In the genomic region with DNA sequence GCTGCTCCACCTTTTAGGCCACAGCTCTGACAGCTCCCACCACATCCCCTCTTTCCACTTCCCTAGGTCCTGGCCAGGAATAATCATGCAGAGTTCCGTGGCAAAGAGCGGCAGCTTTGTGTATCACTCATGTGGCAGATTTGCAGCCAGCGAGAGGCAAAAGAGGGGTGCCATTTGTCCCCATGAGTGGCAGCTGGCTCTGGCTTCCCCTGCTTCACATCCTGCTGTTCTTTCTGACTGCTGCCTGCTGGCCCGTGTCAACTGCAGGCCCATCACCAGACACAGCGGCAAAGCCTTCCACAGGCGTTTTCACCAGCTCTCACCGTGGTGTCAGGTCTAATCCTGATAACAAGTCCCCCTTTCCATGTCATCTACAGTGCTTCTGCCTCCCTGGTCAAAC, we compare ENCODE assay signal across 26 cellular contexts.
"Had no signal": no experiment of that assay in that cellular context is flagged by ENCODE, and none has a peak within 500 bp of the region (broad histone marks: within the 10 kb centered on the region; RNA-seq: fewer than 3 reads in every experiment).

No MANE protein-coding gene starts in this region.

- H3K4me3 Mint-ChIP-seq: activated CD4-positive, alpha-beta memory T cell treated with anti-CD3 and anti-CD28 coated beads for 36 hours; activated CD4-positive, alpha-beta T cell treated with anti-CD3 and anti-CD28 coated beads, Interleukin-2, amount 10 ng/mL, durations not matched to agents 7 days and 5 days; activated naive CD8-positive, alpha-beta T cell treated with anti-CD3 and anti-CD28 coated beads, Interleukin-2, amount 10 ng/mL, durations not matched to agents 7 days and 5 days; activated T-helper 17 cell treated with anti-CD3 and anti-CD28 coated beads, Interleukin-2, amount 50 U/mL, for 72 hours had no signal

- H3K9me3 ChIP-seq: adrenal gland, SJCRH30, SK-N-SH had no signal

- H3K36me3 Mint-ChIP-seq: activated CD4-positive, alpha-beta memory T cell treated with anti-CD3 and anti-CD28 coated beads for 36 hours; activated naive CD8-positive, alpha-beta T cell treated with anti-CD3 and anti-CD28 coated beads, Interleukin-2, amount 10 ng/mL, durations not matched to agents 7 days and 5 days had no signal

- H3K4me3 ChIP-seq: adrenal gland, SJCRH30 had no signal

- H3K9ac ChIP-seq: KMS-11, SK-N-SH had no signal

- H3K27me3 Mint-ChIP-seq: activated CD4-positive, alpha-beta memory T cell treated with anti-CD3 and anti-CD28 coated beads for 36 hours; activated CD4-positive, alpha-beta T cell treated with anti-CD3 and anti-CD28 coated beads, Interleukin-2, amount 10 ng/mL, durations not matched to agents 7 days and 5 days; activated naive CD8-positive, alpha-beta T cell treated with anti-CD3 and anti-CD28 coated beads, Interleukin-2, amount 10 ng/mL, durations not matched to agents 7 days and 5 days; activated T-helper 17 cell treated with anti-CD3 and anti-CD28 coated beads, Interleukin-2, amount 50 U/mL, for 72 hours had no signal

- H3K27ac Mint-ChIP-seq: activated CD4-positive, alpha-beta memory T cell treated with anti-CD3 and anti-CD28 coated beads for 36 hours; activated CD4-positive, alpha-beta T cell treated with anti-CD3 and anti-CD28 coated beads, Interleukin-2, amount 10 ng/mL, durations not matched to agents 7 days and 5 days; activated naive CD8-positive, alpha-beta T cell treated with anti-CD3 and anti-CD28 coated beads, Interleukin-2, amount 10 ng/mL, durations not matched to agents 7 days and 5 days; activated T-helper 17 cell treated with anti-CD3 and anti-CD28 coated beads, Interleukin-2, amount 50 U/mL, for 72 hours had no signal

- H3K27me3 ChIP-seq: adrenal gland, SJCRH30 had no signal

- H3K4me1 ChIP-seq: adrenal gland, SJCRH30 had no signal

- H3K27ac ChIP-seq: adrenal gland, KMS-11, SJCRH30 had no signal

- H3K4me1 Mint-ChIP-seq: activated CD4-positive, alpha-beta T cell treated with anti-CD3 and anti-CD28 coated beads, Interleukin-2, amount 10 ng/mL, durations not matched to agents 7 days and 5 days; activated naive CD8-positive, alpha-beta T cell treated with anti-CD3 and anti-CD28 coated beads, Interleukin-2, amount 10 ng/mL, durations not matched to agents 7 days and 5 days; activated T-helper 17 cell treated with anti-CD3 and anti-CD28 coated beads, Interleukin-2, amount 50 U/mL, for 72 hours had no signal

- H3K4me2 ChIP-seq: KMS-11, SK-N-SH had no signal

- ATAC-seq: activated T-helper 17 cell treated with anti-CD3 and anti-CD28 coated beads, Interleukin-2, amount 50 U/mL, for 72 hours; Panc1; Right ventricle myocardium inferior had no signal

- H3K9me3 Mint-ChIP-seq: activated CD4-positive, alpha-beta memory T cell treated with anti-CD3 and anti-CD28 coated beads for 36 hours; activated CD4-positive, alpha-beta T cell treated with anti-CD3 and anti-CD28 coated beads, Interleukin-2, amount 10 ng/mL, durations not matched to agents 7 days and 5 days; activated naive CD8-positive, alpha-beta T cell treated with anti-CD3 and anti-CD28 coated beads, Interleukin-2, amount 10 ng/mL, durations not matched to agents 7 days and 5 days; activated T-helper 17 cell treated with anti-CD3 and anti-CD28 coated beads, Interleukin-2, amount 50 U/mL, for 72 hours had no signal

- H3K36me3 ChIP-seq: adrenal gland, SJCRH30 had no signal

- DNase-seq: activated CD4-positive, alpha-beta memory T cell treated with anti-CD3 and anti-CD28 coated beads for 36 hours; activated CD4-positive, alpha-beta T cell treated with anti-CD3 and anti-CD28 coated beads, Interleukin-2, amount 10 ng/mL, durations not matched to agents 7 days and 5 days; activated CD4-positive, CD25-positive, alpha-beta regulatory T cell; activated CD8-positive, alpha-beta memory T cell treated with anti-CD3 and anti-CD28 coated beads for 24 hours; activated naive CD4-positive, alpha-beta T cell treated with anti-CD3 and anti-CD28 coated beads, Interleukin-2, amount 50 U/mL, for 16 hours; activated naive CD8-positive, alpha-beta T cell treated with anti-CD3 and anti-CD28 coated beads, Interleukin-2, amount 10 ng/mL, durations not matched to agents 7 days and 5 days; activated T-cell treated with anti-CD3 and anti-CD28 coated beads for 4 hours; activated T-cell treated with anti-CD3 and anti-CD28 coated beads, Interleukin-2, amount 50 U/mL, for 48 hours; adrenal gland; MV-4-11; NCI-H1092 treated with DMSO at 0.1 percent for 48 hours; NCI-H1417 treated with DMSO at 0.1 percent for 48 hours; NCI-H187; NCI-H2081; NCI-H510A treated with DMSO at 0.1 percent for 48 hours; NCI-H69; NK-92 treated with Interleukin-12 subunit alpha and Interleukin-12 subunit beta, amount 100 ng/mL, for 24 hours; OCI-M1; RPMI8226; SJCRH30; SK-N-SH; T-helper 1 cell had no signal
